ENCODE assay signal across 30 cellular contexts in genomic region chr15:101731746-101732145, GRCh38.
"Had no signal": no experiment of that assay in that cellular context is flagged by ENCODE, and none has a peak within 500 bp of the region (broad histone marks: within the 10 kb centered on the region; RNA-seq: fewer than 3 reads in every experiment).

No MANE protein-coding gene starts in this region.

- H3K27ac Mint-ChIP-seq: immature natural killer cell; naive thymus-derived CD8-positive, alpha-beta T cell; nephron; stimulated activated naive B cell treated with anti-CD40 and anti-IgM and Interleukin-4, amounts not matched to agents 10 μg/mL and 1 μg/mL and 100 μg/mL, for 72 hours had no signal

- H3K4me3 Mint-ChIP-seq: immature natural killer cell; naive thymus-derived CD8-positive, alpha-beta T cell; nephron; neural crest cell; stimulated activated naive B cell treated with anti-CD40 and anti-IgM and Interleukin-4, amounts not matched to agents 10 μg/mL and 1 μg/mL and 100 μg/mL, for 72 hours had no signal

- H3K4me1 Mint-ChIP-seq: immature natural killer cell; nephron; neural crest cell; stimulated activated naive B cell treated with anti-CD40 and anti-IgM and Interleukin-4, amounts not matched to agents 10 μg/mL and 1 μg/mL and 100 μg/mL, for 72 hours had no signal

- H3K9me3 ChIP-seq: left lung, lower lobe of right lung, pancreas, prostate gland, stomach, testis, thyroid gland, transverse colon, upper lobe of left lung, vagina had no signal

- H3K36me3 Mint-ChIP-seq: stimulated activated naive B cell treated with anti-CD40 and anti-IgM and Interleukin-4, amounts not matched to agents 10 μg/mL and 1 μg/mL and 100 μg/mL, for 72 hours had no signal

- FAIRE-seq: islet of Langerhans, kidney, pancreas had no signal

- H3K27me3 Mint-ChIP-seq: naive thymus-derived CD8-positive, alpha-beta T cell; stimulated activated naive B cell treated with anti-CD40 and anti-IgM and Interleukin-4, amounts not matched to agents 10 μg/mL and 1 μg/mL and 100 μg/mL, for 72 hours had no signal

- ATAC-seq: left colon; left lung; lower lobe of right lung; naive thymus-derived CD8-positive, alpha-beta T cell; pancreas; right cardiac atrium; sciatic nerve; stimulated activated naive B cell treated with anti-CD40 and anti-IgM and Interleukin-4, amounts not matched to agents 10 μg/mL and 1 μg/mL and 100 μg/mL, for 72 hours; stimulated activated naive CD8-positive, alpha-beta T cell treated with anti-CD3 and anti-CD28 coated beads, Interleukin-15, Interleukin-2, amounts not matched to agents 100 U/mL and 50 U/mL, for 24 hours had no signal

- DNase-seq: immature natural killer cell; kidney; left colon; left lung; lower lobe of right lung; mammary epithelial cell; mesenchymal stem cell; naive thymus-derived CD8-positive, alpha-beta T cell; nucleus accumbens; pancreas; posterior cingulate gyrus; retina; right cardiac atrium; stimulated activated CD4-positive, alpha-beta T cell treated with anti-CD3 and anti-CD28 coated beads, Interleukin-12 subunit alpha, Interleukin-12 subunit beta, amount 100 ng/mL, for 4 hours; stimulated activated CD4-positive, alpha-beta T cell treated with anti-CD3 and anti-CD28 coated beads, Interleukin-15, amount 100 ng/mL, for 24 hours; stimulated activated CD4-positive, alpha-beta T cell treated with anti-CD3 and anti-CD28 coated beads, Interleukin-2, amount 100 ng/mL, for 24 hours; stimulated activated CD4-positive, alpha-beta T cell treated with anti-CD3 and anti-CD28 coated beads, Interleukin-4, amount 100 ng/mL, for 1 hour; stimulated activated naive B cell treated with anti-CD40 and anti-IgM and Interleukin-4, amounts not matched to agents 10 μg/mL and 1 μg/mL and 100 μg/mL, for 72 hours; stimulated activated naive CD8-positive, alpha-beta T cell treated with anti-CD3 and anti-CD28 coated beads, Interleukin-15, Interleukin-2, amounts not matched to agents 100 U/mL and 50 U/mL, for 24 hours; stomach; testis; thyroid gland; transverse colon; upper lobe of left lung had no signal

- H3K9me3 Mint-ChIP-seq: immature natural killer cell; nephron; neural crest cell; stimulated activated naive B cell treated with anti-CD40 and anti-IgM and Interleukin-4, amounts not matched to agents 10 μg/mL and 1 μg/mL and 100 μg/mL, for 72 hours had no signal
